Comparison of ENCODE assay signal across 1 cellular context in the genomic region with DNA sequence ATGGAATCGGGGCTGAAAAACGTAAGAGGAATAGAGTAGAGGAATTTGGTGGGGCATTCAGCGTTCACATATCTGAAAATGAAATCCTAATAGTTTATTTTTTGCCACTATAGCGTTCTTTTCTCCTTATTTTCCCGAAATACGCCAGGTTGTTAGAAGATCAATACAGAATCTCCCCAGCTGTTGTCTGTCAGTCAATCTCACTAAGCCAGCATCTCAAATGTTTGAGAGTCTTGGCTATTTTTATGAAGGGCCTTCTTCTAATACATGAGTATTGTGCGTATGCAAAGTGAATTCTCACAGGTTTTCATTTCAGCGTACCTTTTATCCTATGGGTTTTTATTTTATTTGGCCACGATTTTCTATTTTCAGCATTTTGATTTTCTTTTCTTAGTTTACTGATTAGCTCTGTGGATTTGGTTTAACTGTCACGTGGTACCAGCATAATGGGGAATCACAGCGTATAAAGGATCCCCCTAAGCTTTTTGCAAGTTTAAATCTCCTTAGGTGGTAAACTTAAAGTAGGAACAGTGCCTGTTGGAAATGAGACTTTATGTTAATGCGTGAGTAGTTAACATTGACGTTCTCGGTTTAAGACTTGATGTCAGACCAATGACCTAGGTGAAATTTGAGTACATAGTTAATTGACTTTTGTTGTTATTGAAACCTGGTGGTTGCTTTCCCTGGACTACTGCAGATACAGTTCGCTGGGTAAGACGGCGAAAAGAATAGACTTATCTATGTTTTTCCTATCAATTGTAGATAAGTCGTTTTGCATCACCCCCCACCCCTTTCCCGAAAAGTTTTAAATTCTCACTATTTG.
A peak's percentile ranks its signal among the peaks of the same experiment; 100 is the strongest.
TF ChIP-seq lines count a peak whose summit lies in the region.

No MANE protein-coding gene starts in this region.

TF ChIP-seq in HEK293, 187 proteins besides CTCF, POLR2A, EP300 and RAD21 (continued from another document and continues in another):
- no peak for TF ChIP-seq PBX3 (CRISPR knock-in tag; IDR thresholded peaks at IDR 0.05)
- TF ChIP-seq ZNF350 (tag by site-specific recombination; IDR thresholded peaks at IDR 0.05) = no peak
- no peak for TF ChIP-seq ZNF280D (tag by site-specific recombination; IDR thresholded peaks at IDR 0.05)
- no peak for TF ChIP-seq ZNF530 (tag by site-specific recombination; IDR thresholded peaks at IDR 0.05; ENCODE audit: low read depth)
- TF ChIP-seq ZNF843 (tag by site-specific recombination; IDR thresholded peaks at IDR 0.05) = 0 out of 2 replicates have a peak, but pooled peaks have one; percentile 31
- TF ChIP-seq OVOL3 (tag by site-specific recombination; IDR thresholded peaks at IDR 0.05) = no peak
- no peak for TF ChIP-seq ZNF404 (tag by site-specific recombination; IDR thresholded peaks at IDR 0.05)
- no peak for TF ChIP-seq ZNF157 (tag by site-specific recombination; IDR thresholded peaks at IDR 0.05)
- no peak for TF ChIP-seq ZBTB10 (tag by site-specific recombination; IDR thresholded peaks at IDR 0.05)
- TF ChIP-seq ZBTB48 (tag by site-specific recombination; IDR thresholded peaks at IDR 0.05) = no peak
- TF ChIP-seq, protein P1, sequence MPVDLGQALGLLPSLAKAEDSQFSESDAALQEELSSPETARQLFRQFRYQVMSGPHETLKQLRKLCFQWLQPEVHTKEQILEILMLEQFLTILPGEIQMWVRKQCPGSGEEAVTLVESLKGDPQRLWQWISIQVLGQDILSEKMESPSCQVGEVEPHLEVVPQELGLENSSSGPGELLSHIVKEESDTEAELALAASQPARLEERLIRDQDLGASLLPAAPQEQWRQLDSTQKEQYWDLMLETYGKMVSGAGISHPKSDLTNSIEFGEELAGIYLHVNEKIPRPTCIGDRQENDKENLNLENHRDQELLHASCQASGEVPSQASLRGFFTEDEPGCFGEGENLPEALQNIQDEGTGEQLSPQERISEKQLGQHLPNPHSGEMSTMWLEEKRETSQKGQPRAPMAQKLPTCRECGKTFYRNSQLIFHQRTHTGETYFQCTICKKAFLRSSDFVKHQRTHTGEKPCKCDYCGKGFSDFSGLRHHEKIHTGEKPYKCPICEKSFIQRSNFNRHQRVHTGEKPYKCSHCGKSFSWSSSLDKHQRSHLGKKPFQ (tag by site-specific recombination; IDR thresholded peaks at IDR 0.05) = no peak
- TF ChIP-seq ZNF423 (tag by site-specific recombination; IDR thresholded peaks at IDR 0.05) = no peak
- TF ChIP-seq ZEB2 (tag by site-specific recombination; IDR thresholded peaks at IDR 0.05) = 0 out of 2 replicates have a peak, but pooled peaks have one; percentile 17
- 0 out of 2 replicates have a peak, but pooled peaks have one; percentile 14 for TF ChIP-seq GLIS1 (tag by site-specific recombination; IDR thresholded peaks at IDR 0.05)
- TF ChIP-seq ELK4 (IDR thresholded peaks at IDR 0.05; ENCODE audit: borderline replicate concordance, low read depth, low read length) = no peak
- TF ChIP-seq, protein P2, sequence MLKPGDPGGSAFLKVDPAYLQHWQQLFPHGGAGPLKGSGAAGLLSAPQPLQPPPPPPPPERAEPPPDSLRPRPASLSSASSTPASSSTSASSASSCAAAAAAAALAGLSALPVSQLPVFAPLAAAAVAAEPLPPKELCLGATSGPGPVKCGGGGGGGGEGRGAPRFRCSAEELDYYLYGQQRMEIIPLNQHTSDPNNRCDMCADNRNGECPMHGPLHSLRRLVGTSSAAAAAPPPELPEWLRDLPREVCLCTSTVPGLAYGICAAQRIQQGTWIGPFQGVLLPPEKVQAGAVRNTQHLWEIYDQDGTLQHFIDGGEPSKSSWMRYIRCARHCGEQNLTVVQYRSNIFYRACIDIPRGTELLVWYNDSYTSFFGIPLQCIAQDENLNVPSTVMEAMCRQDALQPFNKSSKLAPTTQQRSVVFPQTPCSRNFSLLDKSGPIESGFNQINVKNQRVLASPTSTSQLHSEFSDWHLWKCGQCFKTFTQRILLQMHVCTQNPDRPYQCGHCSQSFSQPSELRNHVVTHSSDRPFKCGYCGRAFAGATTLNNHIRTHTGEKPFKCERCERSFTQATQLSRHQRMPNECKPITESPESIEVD (tag by site-specific recombination; IDR thresholded peaks at IDR 0.05) = peak; percentile 78
- TF ChIP-seq ZNF10 (tag by site-specific recombination; IDR thresholded peaks at IDR 0.05) = no peak
- no peak for TF ChIP-seq INSM2 (tag by site-specific recombination; IDR thresholded peaks at IDR 0.05)
- no peak for TF ChIP-seq ZBTB7A (tag by site-specific recombination; IDR thresholded peaks at IDR 0.05; ENCODE audit: low read depth)
- TF ChIP-seq PATZ1 (tag by site-specific recombination; IDR thresholded peaks at IDR 0.05) = no peak
- TF ChIP-seq MZF1 (tag by site-specific recombination; IDR thresholded peaks at IDR 0.05; ENCODE audit: borderline replicate concordance) = peak; percentile 48; the same call in 1 of the 2 replicates
- peak; percentile 96 for TF ChIP-seq ZNF629 (tag by site-specific recombination; IDR thresholded peaks at IDR 0.05)
- TF ChIP-seq ZNF549 (tag by site-specific recombination; IDR thresholded peaks at IDR 0.05) = no peak
- TF ChIP-seq ZNF292 (tag by site-specific recombination; IDR thresholded peaks at IDR 0.05; ENCODE audit: borderline replicate concordance, low read depth) = no peak
- TF ChIP-seq, protein P3, sequence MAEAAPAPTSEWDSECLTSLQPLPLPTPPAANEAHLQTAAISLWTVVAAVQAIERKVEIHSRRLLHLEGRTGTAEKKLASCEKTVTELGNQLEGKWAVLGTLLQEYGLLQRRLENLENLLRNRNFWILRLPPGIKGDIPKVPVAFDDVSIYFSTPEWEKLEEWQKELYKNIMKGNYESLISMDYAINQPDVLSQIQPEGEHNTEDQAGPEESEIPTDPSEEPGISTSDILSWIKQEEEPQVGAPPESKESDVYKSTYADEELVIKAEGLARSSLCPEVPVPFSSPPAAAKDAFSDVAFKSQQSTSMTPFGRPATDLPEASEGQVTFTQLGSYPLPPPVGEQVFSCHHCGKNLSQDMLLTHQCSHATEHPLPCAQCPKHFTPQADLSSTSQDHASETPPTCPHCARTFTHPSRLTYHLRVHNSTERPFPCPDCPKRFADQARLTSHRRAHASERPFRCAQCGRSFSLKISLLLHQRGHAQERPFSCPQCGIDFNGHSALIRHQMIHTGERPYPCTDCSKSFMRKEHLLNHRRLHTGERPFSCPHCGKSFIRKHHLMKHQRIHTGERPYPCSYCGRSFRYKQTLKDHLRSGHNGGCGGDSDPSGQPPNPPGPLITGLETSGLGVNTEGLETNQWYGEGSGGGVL (tag by site-specific recombination; IDR thresholded peaks at IDR 0.05) = no peak
- TF ChIP-seq SCRT2 (tag by site-specific recombination; IDR thresholded peaks at IDR 0.05) = no peak
- no peak for TF ChIP-seq ZNF785 (tag by site-specific recombination; IDR thresholded peaks at IDR 0.05)
- TF ChIP-seq GLI2 (tag by site-specific recombination; IDR thresholded peaks at IDR 0.05; ENCODE audit: borderline replicate concordance, low read depth) = no peak
- TF ChIP-seq ZNF223 (tag by site-specific recombination; IDR thresholded peaks at IDR 0.05) = no peak
- TF ChIP-seq ZNF473 (tag by site-specific recombination; IDR thresholded peaks at IDR 0.05) = no peak
- no peak for TF ChIP-seq KLF10 (tag by site-specific recombination; IDR thresholded peaks at IDR 0.05)
- no peak for TF ChIP-seq ZNF610 (tag by site-specific recombination; IDR thresholded peaks at IDR 0.05; ENCODE audit: borderline replicate concordance)
- no peak for TF ChIP-seq GFI1B (tag by site-specific recombination; IDR thresholded peaks at IDR 0.05)
- TF ChIP-seq SP7 (tag by site-specific recombination; IDR thresholded peaks at IDR 0.05) = no peak
- TF ChIP-seq, protein P4, sequence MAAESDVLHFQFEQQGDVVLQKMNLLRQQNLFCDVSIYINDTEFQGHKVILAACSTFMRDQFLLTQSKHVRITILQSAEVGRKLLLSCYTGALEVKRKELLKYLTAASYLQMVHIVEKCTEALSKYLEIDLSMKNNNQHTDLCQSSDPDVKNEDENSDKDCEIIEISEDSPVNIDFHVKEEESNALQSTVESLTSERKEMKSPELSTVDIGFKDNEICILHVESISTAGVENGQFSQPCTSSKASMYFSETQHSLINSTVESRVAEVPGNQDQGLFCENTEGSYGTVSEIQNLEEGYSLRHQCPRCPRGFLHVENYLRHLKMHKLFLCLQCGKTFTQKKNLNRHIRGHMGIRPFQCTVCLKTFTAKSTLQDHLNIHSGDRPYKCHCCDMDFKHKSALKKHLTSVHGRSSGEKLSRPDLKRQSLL (tag by site-specific recombination; IDR thresholded peaks at IDR 0.05) = no peak
- no peak for TF ChIP-seq ZNF19 (tag by site-specific recombination; IDR thresholded peaks at IDR 0.05; ENCODE audit: low read depth)
- TF ChIP-seq ZFP69B (tag by site-specific recombination; IDR thresholded peaks at IDR 0.05) = peak; percentile 73
- TF ChIP-seq IKZF3 (tag by site-specific recombination; IDR thresholded peaks at IDR 0.05) = no peak; the same call in 1 of the 2 replicates
- no peak for TF ChIP-seq ZNF548 (tag by site-specific recombination; IDR thresholded peaks at IDR 0.05)
